Comparison of ENCODE assay signal across 13 cellular contexts in the genomic region with DNA sequence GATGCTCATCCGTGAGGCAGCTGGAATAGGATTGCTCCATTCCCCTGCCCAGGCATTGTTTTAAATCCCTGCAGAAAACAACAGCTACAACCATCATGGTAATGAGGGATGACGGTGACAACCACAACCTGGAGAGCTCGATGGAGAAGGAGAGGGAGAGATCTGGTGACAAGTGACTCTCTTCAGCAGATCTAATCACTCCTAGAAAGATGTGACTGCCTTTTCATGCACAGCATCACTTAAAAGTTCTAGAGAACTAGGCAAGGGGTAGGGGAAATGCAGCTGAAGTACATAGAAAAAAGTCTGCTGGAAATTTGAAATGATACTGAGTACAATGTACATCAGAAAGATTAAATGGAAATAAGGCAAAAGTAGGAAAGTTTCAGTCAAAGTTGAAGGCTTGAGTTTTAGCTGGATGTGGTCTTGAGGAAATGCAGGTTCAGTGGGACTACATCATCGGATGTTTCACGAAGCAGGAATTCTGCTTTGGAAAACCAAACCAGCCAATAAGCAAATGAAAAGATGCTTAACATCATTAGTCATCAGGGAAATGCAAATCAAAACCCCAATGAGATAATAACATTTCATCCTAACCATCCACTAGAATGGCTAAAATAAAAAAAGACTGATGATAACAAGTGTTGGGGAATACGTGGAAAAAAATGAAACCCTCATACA. TPM values are rescaled to one million over a fixed set of nuclear protein-coding genes. Genes with fewer than 3 reads are reported as not detected.
DNase-seq lines count a peak whose midpoint lies in the region; FAIRE-seq lines count a peak whose summit lies in the region.
"Had no signal": no experiment of that assay in that cellular context is flagged by ENCODE, and none has a peak within 500 bp of the region (broad histone marks: within the 10 kb centered on the region; RNA-seq: fewer than 3 reads in every experiment).

No MANE protein-coding gene starts in this region.

- no peak for FAIRE-seq in small intestine (lab: Jason Lieb, UNC)

- peak overlapping the region; percentile 46 to 55 for H3K27ac ChIP-seq in small intestine (ENCODE audit: low read depth in 1 of 2, low read length in 1 of 2)
- H3K27ac ChIP-seq: 22Rv1 had no signal

- no peak for DNase-seq in T-helper 1 cell
- peak; percentile 85 for DNase-seq in M059J (ENCODE audit: low read depth)
- peak; percentile 77 for DNase-seq in amniotic epithelial cell (ENCODE audit: low read depth)
- no peak for DNase-seq in small intestine
- DNase-seq in NCI-H446 treated with DMSO at 0.1 percent for 48 hours (lab: John Stamatoyannopoulos, UW), result no peak
- no peak for DNase-seq in activated effector memory CD4-positive, alpha-beta T cell treated with anti-CD3 and anti-CD28 coated beads, Interleukin-2, amount 50 U/mL, for 16 hours
- no peak for DNase-seq in DMS153 treated with DMSO at 0.1 percent for 48 hours (lab: John Stamatoyannopoulos, UW; ENCODE audit: unreplicated experiment)
- DNase-seq: NCI-H526 had no signal

- H3K27me3 ChIP-seq in small intestine (ENCODE audit: control insufficient read depth in 2 of 2, insufficient read depth in 2 of 2, low read length in 2 of 2), result no peaks in the 10 kb centered on the region

- H3K4me3 Mint-ChIP-seq in T-helper 1 cell treated with Interleukin-12 subunit alpha and Interleukin-12 subunit beta and Interleukin-4 antibody, amounts not matched to agents 30 μg/mL and 1 μg/mL, for 36 hours, result peak overlapping the region; percentile 57
- H3K4me3 Mint-ChIP-seq: GM23338 had no signal

- no peaks in the 10 kb centered on the region for H3K9me3 ChIP-seq in small intestine (ENCODE audit: control insufficient read depth, low read depth)

- no peaks in the 10 kb centered on the region for H3K27me3 Mint-ChIP-seq in T-helper 1 cell treated with Interleukin-12 subunit alpha and Interleukin-12 subunit beta and Interleukin-4 antibody, amounts not matched to agents 30 μg/mL and 1 μg/mL, for 36 hours (ENCODE audit: low read depth)

- no peaks in the 10 kb centered on the region for H3K36me3 ChIP-seq in small intestine (ENCODE audit: control insufficient read depth in 2 of 2, insufficient read depth in 2 of 2, low read length in 2 of 2)

- H3K27ac Mint-ChIP-seq in T-helper 1 cell treated with Interleukin-12 subunit alpha and Interleukin-12 subunit beta and Interleukin-4 antibody, amounts not matched to agents 30 μg/mL and 1 μg/mL, for 36 hours, result peak overlapping the region; percentile 85
- H3K27ac Mint-ChIP-seq: GM23338 had no signal

- no peaks in the 10 kb centered on the region for H3K4me1 ChIP-seq in small intestine (ENCODE audit: control insufficient read depth in 2 of 2, insufficient read depth in 1 of 2, low read depth in 1 of 2, low read length in 1 of 2)

- peaks cover 2% of the 10 kb centered on the region for H3K36me3 Mint-ChIP-seq in T-helper 1 cell treated with Interleukin-12 subunit alpha and Interleukin-12 subunit beta and Interleukin-4 antibody, amounts not matched to agents 30 μg/mL and 1 μg/mL, for 36 hours (ENCODE audit: low read depth)

- 81 to 88% (median 81%) methylated on average over 6 of the region's 6 CpGs for WGBS in small intestine, 3 donors

- no peaks in the 10 kb centered on the region for H3K9me3 Mint-ChIP-seq in T-helper 1 cell treated with Interleukin-12 subunit alpha and Interleukin-12 subunit beta and Interleukin-4 antibody, amounts not matched to agents 30 μg/mL and 1 μg/mL, for 36 hours
- H3K9me3 Mint-ChIP-seq: GM23338 had no signal

- H3K4me1 Mint-ChIP-seq in T-helper 1 cell treated with Interleukin-12 subunit alpha and Interleukin-12 subunit beta and Interleukin-4 antibody, amounts not matched to agents 30 μg/mL and 1 μg/mL, for 36 hours (ENCODE audit: low read depth), result peaks cover 60% of the 10 kb centered on the region

- H3K4me3 ChIP-seq in small intestine (ENCODE audit: low read depth in 1 of 2, low read length in 2 of 2), result no peak overlapping the region
- H3K4me3 ChIP-seq: GM23338 had no signal

RNA-seq across cellular contexts. Expression of a gene that starts 6.8 kb away (rescaled TPM):
- 0.27 and 0.52 TPM in 2 replicates for total RNA-seq in M059J (2014; rRNA removed; shearing (Covaris generic))
- polyA plus RNA-seq in small intestine, result 1 to 10 TPM; 1.8 to 7.6 (median 3.6) TPM
- total RNA-seq: epithelial cell of proximal tubule had no signal
- polyA plus RNA-seq: neural cell had no signal

Comparison
In these comparisons a context has a peak if more than half of its experiments do, and no peak if none do; other contexts are left out.
1. DNase-seq: peak in M059J (single experiment) and amniotic epithelial cell (single experiment); none in T-helper 1 cell (0 of 5), small intestine (single experiment), NCI-H446 treated with DMSO at 0.1 percent for 48 hours (single experiment), activated effector memory CD4-positive, alpha-beta T cell treated with anti-CD3 and anti-CD28 coated beads, Interleukin-2, amount 50 U/mL, for 16 hours (single experiment) and DMS153 treated with DMSO at 0.1 percent for 48 hours (single experiment).